In genomic region chr7:77154917-77155463, GRCh38 we compare ENCODE assay signal across 8 cellular contexts. TPM values are rescaled to one million over a fixed set of nuclear protein-coding genes. Genes with fewer than 3 reads are reported as not detected.
A peak's percentile ranks its signal among the peaks of the same experiment; 100 is the strongest.
DNase-seq lines count a peak whose midpoint lies in the region; ATAC-seq and TF ChIP-seq lines count a peak whose summit lies in the region.
"Not testable (repeated sequence)": the region's sequence is repeated elsewhere in the genome, so short reads cannot be mapped to it uniquely, and the experiment has no call there.

No MANE protein-coding gene starts in this region.

- H3K27me3 ChIP-seq in HCT116 (ENCODE audit: insufficient read depth, low read length); foreskin keratinocyte: not testable (repeated sequence)

- H3K79me2 ChIP-seq in HCT116 (ENCODE audit: insufficient read depth, low read length): not testable (repeated sequence)

- H3K9me2 ChIP-seq in HCT116 (ENCODE audit: insufficient read depth): not testable (repeated sequence)

- H3K36me3 Mint-ChIP-seq in activated CD8-positive, alpha-beta T cell treated with anti-CD3 and anti-CD28 coated beads, Interleukin-2, amount 10 ng/mL, durations not matched to agents 7 days and 5 days (ENCODE audit: low read depth); stimulated activated effector memory CD8-positive, alpha-beta T cell treated with anti-CD3 and anti-CD28 coated beads, Interleukin-12 subunit alpha, Interleukin-12 subunit beta, amount 100 ng/mL, for 72 hours: not testable (repeated sequence)

- TF ChIP-seq CTCF in HCT116 (IDR thresholded peaks at IDR 0.05 in 2 of 3, conservative IDR thresholded peaks at IDR 0.05 in 1 of 3; ENCODE audit: borderline replicate concordance in 1 of 3, insufficient read depth in 1 of 3, low read depth in 2 of 3, low read length in 2 of 3): not testable (repeated sequence)
- TF ChIP-seq CTCF in foreskin keratinocyte (conservative IDR thresholded peaks at IDR 0.05): peak; percentile 31

- not testable (repeated sequence) for H4K20me1 ChIP-seq in HCT116 (ENCODE audit: insufficient read depth)

- H3K4me3 Mint-ChIP-seq in activated CD8-positive, alpha-beta T cell treated with anti-CD3 and anti-CD28 coated beads, Interleukin-2, amount 10 ng/mL, durations not matched to agents 7 days and 5 days; stimulated activated effector memory CD8-positive, alpha-beta T cell treated with anti-CD3 and anti-CD28 coated beads, Interleukin-12 subunit alpha, Interleukin-12 subunit beta, amount 100 ng/mL, for 72 hours: not testable (repeated sequence)

- H3K27me3 Mint-ChIP-seq in activated CD8-positive, alpha-beta T cell treated with anti-CD3 and anti-CD28 coated beads, Interleukin-2, amount 10 ng/mL, durations not matched to agents 7 days and 5 days (ENCODE audit: low read depth): not testable (repeated sequence)

- peaks cover 22% of the 10 kb centered on the region for H3K4me1 Mint-ChIP-seq in activated CD8-positive, alpha-beta T cell treated with anti-CD3 and anti-CD28 coated beads, Interleukin-2, amount 10 ng/mL, durations not matched to agents 7 days and 5 days (ENCODE audit: low read depth)
- H3K4me1 Mint-ChIP-seq in stimulated activated effector memory CD8-positive, alpha-beta T cell treated with anti-CD3 and anti-CD28 coated beads, Interleukin-12 subunit alpha, Interleukin-12 subunit beta, amount 100 ng/mL, for 72 hours: peaks cover 21% of the 10 kb centered on the region

- DNase-seq in DMS153 (lab: John Stamatoyannopoulos, UW) (peak; percentile 15), NCI-H1105 treated with DMSO at 0.1 percent for 48 hours (lab: John Stamatoyannopoulos, UW) (peak; percentile 4), foreskin keratinocyte (peak; percentile 77 to 87)
- not testable (repeated sequence) for DNase-seq in HCT116 (ENCODE audit: low read depth, low spot score); activated CD8-positive, alpha-beta T cell treated with anti-CD3 and anti-CD28 coated beads, Interleukin-2, amount 10 ng/mL, durations not matched to agents 7 days and 5 days; stimulated activated effector memory CD8-positive, alpha-beta T cell treated with anti-CD3 and anti-CD28 coated beads, Interleukin-12 subunit alpha, Interleukin-12 subunit beta, amount 100 ng/mL, for 72 hours (ENCODE audit: low spot score in 2 of 2)

- H3K9me3 ChIP-seq in HCT116 (ENCODE audit: control insufficient read depth in 1 of 2, insufficient read depth in 1 of 2, low read depth in 1 of 2, low read length in 2 of 2): not testable (repeated sequence)

- not testable (repeated sequence) for H3K9ac ChIP-seq in HCT116 (ENCODE audit: low read length)

- not testable (repeated sequence) for H3K36me3 ChIP-seq in HCT116 (ENCODE audit: control insufficient read depth in 1 of 2, insufficient read depth in 2 of 2, low read length in 2 of 2)

- POLR2A ChIA-PET in HCT116 (lab: Charles Lee); activated CD8-positive, alpha-beta T cell treated with anti-CD3 and anti-CD28 coated beads, Interleukin-2, amount 10 ng/mL, durations not matched to agents 7 days and 5 days (lab: Charles Lee): not testable (repeated sequence)

- not testable (repeated sequence) for BruUV-seq in HCT116 (replicated peaks; lab: Mats Ljungman, UMichigan)

- CTCF ChIA-PET in HCT116 (lab: Charles Lee); activated CD8-positive, alpha-beta T cell treated with anti-CD3 and anti-CD28 coated beads, Interleukin-2, amount 10 ng/mL, durations not matched to agents 7 days and 5 days (lab: Charles Lee): not testable (repeated sequence)

- H3K4me2 ChIP-seq in HCT116 (ENCODE audit: low read length): not testable (repeated sequence)

- not testable (repeated sequence) for H3K4me1 ChIP-seq in HCT116 (ENCODE audit: control insufficient read depth in 1 of 2, insufficient read depth in 2 of 2, low read length in 2 of 2)
- peaks cover 14% of the 10 kb centered on the region for H3K4me1 ChIP-seq in foreskin keratinocyte

- not testable (repeated sequence) for H3K4me3 ChIP-seq in HCT116 (replicated peaks in 1 of 2; ENCODE audit: low read depth in 1 of 2, low read length in 2 of 2)

- ATAC-seq in GM19372 (IDR thresholded peaks at IDR 0.05; ENCODE audit: low read depth, unreplicated experiment): peak; percentile 45
- ATAC-seq in HCT116: peak; percentile 84
- ATAC-seq in HG03159 (IDR thresholded peaks at IDR 0.05; ENCODE audit: unreplicated experiment): peak; percentile 75
- peak; percentile 38 for ATAC-seq in activated CD8-positive, alpha-beta T cell treated with anti-CD3 and anti-CD28 coated beads, Interleukin-2, amount 10 ng/mL, durations not matched to agents 7 days and 5 days
- peak; percentile 94 for ATAC-seq in foreskin keratinocyte
- ATAC-seq in stimulated activated effector memory CD8-positive, alpha-beta T cell treated with anti-CD3 and anti-CD28 coated beads, Interleukin-12 subunit alpha, Interleukin-12 subunit beta, amount 100 ng/mL, for 72 hours: peak; percentile 61

- H2AFZ ChIP-seq in HCT116 (ENCODE audit: low read depth, low read length, poor library complexity, severe bottlenecking): not testable (repeated sequence)

- RAD21 ChIA-PET in HCT116 (lab: Charles Lee; ENCODE audit: low non-redundant PET in 1 of 2, low total read pairs in 2 of 2, uncharacterized antibody in 2 of 2, unreplicated experiment in 2 of 2): not testable (repeated sequence)

- not testable (repeated sequence) for H3K9me3 Mint-ChIP-seq in activated CD8-positive, alpha-beta T cell treated with anti-CD3 and anti-CD28 coated beads, Interleukin-2, amount 10 ng/mL, durations not matched to agents 7 days and 5 days (ENCODE audit: insufficient read depth); stimulated activated effector memory CD8-positive, alpha-beta T cell treated with anti-CD3 and anti-CD28 coated beads, Interleukin-12 subunit alpha, Interleukin-12 subunit beta, amount 100 ng/mL, for 72 hours

- TF ChIP-seq POLR2A in HCT116 (IDR thresholded peaks at IDR 0.05; ENCODE audit: borderline replicate concordance, extremely low read depth, insufficient read depth, insufficient read length): not testable (repeated sequence)

- H3K27ac ChIP-seq in HCT116 (ENCODE audit: low read depth, low read length); foreskin keratinocyte: not testable (repeated sequence)

- TF ChIP-seq RAD21 in HCT116 (IDR thresholded peaks at IDR 0.05; ENCODE audit: low read depth): not testable (repeated sequence)

- not testable (repeated sequence) for H3K27ac Mint-ChIP-seq in activated CD8-positive, alpha-beta T cell treated with anti-CD3 and anti-CD28 coated beads, Interleukin-2, amount 10 ng/mL, durations not matched to agents 7 days and 5 days
- H3K27ac Mint-ChIP-seq in stimulated activated effector memory CD8-positive, alpha-beta T cell treated with anti-CD3 and anti-CD28 coated beads, Interleukin-12 subunit alpha, Interleukin-12 subunit beta, amount 100 ng/mL, for 72 hours: peak overlapping the region; percentile 83

- intact Hi-C loops in HCT116 (cut with micrococcal nuclease): not testable (repeated sequence)

RNA-seq across cellular contexts. Expression of gene CCDC146, which starts 32.6 kb away (rescaled TPM):
- total RNA-seq in HCT116 (2021; ENCODE audit: unreplicated experiment): 6.3 TPM
- 2.7 and 3.7 TPM in 2 replicates for polyA plus RNA-seq in HCT116 (2012)
- 10 to 100 TPM; 10.7 to 12.9 TPM for total RNA-seq in activated CD8-positive, alpha-beta T cell treated with anti-CD3 and anti-CD28 coated beads, Interleukin-2, amount 10 ng/mL, durations not matched to agents 7 days and 5 days
- 1.2 and 1.7 TPM in 2 replicates for total RNA-seq in foreskin keratinocyte
- polyA plus RNA-seq in foreskin keratinocyte: 0.79 and 0.93 TPM in 2 replicates

RNA-seq across cellular contexts. Expression of gene FGL2, which starts 44.6 kb away (rescaled TPM):
- total RNA-seq in HCT116 (2021; ENCODE audit: unreplicated experiment) (not detected), foreskin keratinocyte (not detected in 2 replicates)
- polyA plus RNA-seq in HCT116 (2012): 0.04 TPM in 1 of 2 replicates, not detected in the other
- total RNA-seq in activated CD8-positive, alpha-beta T cell treated with anti-CD3 and anti-CD28 coated beads, Interleukin-2, amount 10 ng/mL, durations not matched to agents 7 days and 5 days: 1 to 10 TPM; 1.6 TPM
- not detected in 2 replicates for polyA plus RNA-seq in foreskin keratinocyte

Comparison
In these comparisons a context has a peak if more than half of its experiments do, and no peak if none do; other contexts are left out.
1. ATAC-seq: peak in every context shown above with its lines; median percentile 94 in foreskin keratinocyte; 84 in HCT116; 75 in HG03159; 61 in stimulated activated effector memory CD8-positive, alpha-beta T cell treated with anti-CD3 and anti-CD28 coated beads, Interleukin-12 subunit alpha, Interleukin-12 subunit beta, amount 100 ng/mL, for 72 hours; 45 in GM19372; 38 in activated CD8-positive, alpha-beta T cell treated with anti-CD3 and anti-CD28 coated beads, Interleukin-2, amount 10 ng/mL, durations not matched to agents 7 days and 5 days.